25 cellular contexts compared by ENCODE assay signal in genomic region chr22:38066381-38067027, GRCh38. TPM values are rescaled to one million over a fixed set of nuclear protein-coding genes. Genes with fewer than 3 reads are reported as not detected.
DNase-seq lines count a peak whose midpoint lies in the region; ATAC-seq and TF ChIP-seq lines count a peak whose summit lies in the region.
"Had no signal": no experiment of that assay in that cellular context is flagged by ENCODE, and none has a peak within 500 bp of the region (broad histone marks: within the 10 kb centered on the region; RNA-seq: fewer than 3 reads in every experiment).

No MANE protein-coding gene starts in this region.

- in situ Hi-C loops in GM13976 (cut with MboI; ENCODE audit: low sequenced_read_pairs, unreplicated experiment) = no loop called here

- no peaks in the 10 kb centered on the region for H3K9me3 Mint-ChIP-seq in CD8-positive, alpha-beta T cell
- H3K9me3 Mint-ChIP-seq: activated CD4-positive, alpha-beta memory T cell treated with anti-CD3 and anti-CD28 coated beads for 36 hours; activated T-helper 2 cell treated with anti-CD3 and anti-CD28 coated beads, Interferon-gamma antibody, Interleukin-2, Interleukin-4, amounts not matched to agents 10 μg/mL and 5 μg/mL and 100 μg/mL, durations not matched to agents 14 hours and 24 hours and 36 hours; neural progenitor cell had no signal

- POLR2A ChIA-PET in CD8-positive, alpha-beta T cell (lab: Charles Lee) = no interaction called here

- no peaks in the 10 kb centered on the region for H3K27me3 ChIP-seq in BLaER1
- no peaks in the 10 kb centered on the region for H3K27me3 ChIP-seq in WERI-Rb-1 (ENCODE audit: insufficient read depth, low read depth, severe bottlenecking)
- H3K27me3 ChIP-seq in skeletal muscle tissue (ENCODE audit: control insufficient read depth in 3 of 3, insufficient read depth in 3 of 3, low read length in 3 of 3) = no peaks in the 10 kb centered on the region
- H3K27me3 ChIP-seq in esophagus muscularis mucosa = no peaks in the 10 kb centered on the region
- H3K27me3 ChIP-seq in CD8-positive, alpha-beta T cell (ENCODE audit: insufficient read depth, low read length) = no peaks in the 10 kb centered on the region
- H3K27me3 ChIP-seq: neural progenitor cell, vagina had no signal

- H3K36me3 Mint-ChIP-seq in CD8-positive, alpha-beta T cell = peaks cover 76% of the 10 kb centered on the region

- intact Hi-C loops in esophagus muscularis mucosa (cut with DNase I) = loop anchor here (5.0 kb wide), 1 partner anchor 41 kb away; no protein-coding TSS in a partner anchor
- intact Hi-C loops in CD8-positive, alpha-beta T cell (cut with DNase I, micrococcal nuclease) = no loop called here

- no peak for ATAC-seq in CD8-positive, alpha-beta T cell
- no peak for ATAC-seq in GM21367 (IDR thresholded peaks at IDR 0.05; ENCODE audit: unreplicated experiment)

- H3K4me2 ChIP-seq in BLaER1 = peak overlapping the region; percentile 98
- H3K4me2 ChIP-seq: neural progenitor cell had no signal

- H3K4me1 Mint-ChIP-seq in CD8-positive, alpha-beta T cell (ENCODE audit: low read depth) = peaks cover 2% of the 10 kb centered on the region

- CTCF ChIA-PET in CD8-positive, alpha-beta T cell (lab: Charles Lee) = interaction anchor here (0.9 to 3.7 kb wide), 3 partner anchors 13 to 48 kb away, joined by 3 to 19 read pairs (median 4); no protein-coding TSS in a partner anchor

- H3K27ac ChIP-seq in BLaER1 = peak overlapping the region; percentile 98
- peak overlapping the region; percentile 60 for H3K27ac ChIP-seq in WERI-Rb-1
- H3K27ac ChIP-seq in skeletal muscle tissue (ENCODE audit: low read depth, low read length) = peak overlapping the region; percentile 93
- H3K27ac ChIP-seq in esophagus muscularis mucosa (replicated peaks in 1 of 4) = peak overlapping the region in 1 of 4 donors; percentile 26
- H3K27ac ChIP-seq in CD8-positive, alpha-beta T cell (ENCODE audit: low read depth, low read length) = no peak overlapping the region
- H3K27ac ChIP-seq: neural progenitor cell had no signal

- H3K4me3 Mint-ChIP-seq in CD8-positive, alpha-beta T cell = no peak overlapping the region
- H3K4me3 Mint-ChIP-seq: activated CD4-positive, alpha-beta memory T cell treated with anti-CD3 and anti-CD28 coated beads for 36 hours; activated naive CD8-positive, alpha-beta T cell; neural progenitor cell had no signal

- H3K27me3 Mint-ChIP-seq in CD8-positive, alpha-beta T cell (ENCODE audit: low read depth) = no peaks in the 10 kb centered on the region
- H3K27me3 Mint-ChIP-seq: activated CD4-positive, alpha-beta memory T cell treated with anti-CD3 and anti-CD28 coated beads for 36 hours; activated naive CD8-positive, alpha-beta T cell; progenitor cell of endocrine pancreas had no signal

- H3K36me3 ChIP-seq in BLaER1 (peaks cover 20% of the 10 kb centered on the region), WERI-Rb-1 (peaks cover 43% of the 10 kb centered on the region), skeletal muscle tissue (ENCODE audit: control insufficient read depth in 3 of 3, insufficient read depth in 3 of 3, low read length in 3 of 3) (peaks cover 9 to 21% (median 14%) of the 10 kb centered on the region in 3 donors), esophagus muscularis mucosa (peaks cover 35 to 82% (median 55%) of the 10 kb centered on the region in 4 donors)
- peaks cover 5% of the 10 kb centered on the region for H3K36me3 ChIP-seq in CD8-positive, alpha-beta T cell (ENCODE audit: insufficient read depth, low read length)
- H3K36me3 ChIP-seq: neural progenitor cell had no signal

- no peak for TF ChIP-seq POLR2A in esophagus muscularis mucosa (IDR thresholded peaks at IDR 0.05; ENCODE audit: low read depth)

- H3K9ac ChIP-seq in BLaER1 (peak overlapping the region; percentile 93), skeletal muscle tissue (ENCODE audit: low read depth in 1 of 3, low read length in 3 of 3) (peak overlapping the region in 2 of 3 donors; percentile 53 to 75)
- H3K9ac ChIP-seq: neural progenitor cell had no signal

- no peaks in the 10 kb centered on the region for H4K20me1 ChIP-seq in BLaER1

- H3K9me3 ChIP-seq in BLaER1 (no peaks in the 10 kb centered on the region), WERI-Rb-1 (ENCODE audit: severe bottlenecking) (no peaks in the 10 kb centered on the region), skeletal muscle tissue (ENCODE audit: control insufficient read depth in 3 of 3, low read length in 3 of 3) (no peaks in the 10 kb centered on the region), esophagus muscularis mucosa (no peaks in the 10 kb centered on the region)
- no peaks in the 10 kb centered on the region for H3K9me3 ChIP-seq in CD8-positive, alpha-beta T cell (ENCODE audit: low read length)
- H3K9me3 ChIP-seq: HAP-1, vagina had no signal

- DNase-seq in WERI-Rb-1 (no peak), fibroblast of the aortic adventitia (ENCODE audit: low read depth) (peak; percentile 15), esophagus muscularis mucosa (ENCODE audit: extremely low spot score) (no peak), GM13976 (ENCODE audit: low spot score) (no peak)
- no peak for DNase-seq in CD8-positive, alpha-beta T cell
- DNase-seq: activated CD4-positive, alpha-beta memory T cell treated with anti-CD3 and anti-CD28 coated beads for 36 hours; activated CD4-positive, CD25-positive, alpha-beta regulatory T cell; effector memory CD4-positive, alpha-beta T cell; NCI-H1092; NCI-H2029; NCI-H226; NCI-H748 treated with DMSO at 0.1 percent for 48 hours; RPMI8226; stimulated activated CD8-positive, alpha-beta memory T cell treated with anti-CD3 and anti-CD28 coated beads, Interleukin-4, amount 100 ng/mL, for 48 hours had no signal

- H3K27ac Mint-ChIP-seq in CD8-positive, alpha-beta T cell = no peak overlapping the region
- H3K27ac Mint-ChIP-seq: activated CD4-positive, alpha-beta memory T cell treated with anti-CD3 and anti-CD28 coated beads for 36 hours; activated naive CD8-positive, alpha-beta T cell; activated T-helper 2 cell treated with anti-CD3 and anti-CD28 coated beads, Interferon-gamma antibody, Interleukin-2, Interleukin-4, amounts not matched to agents 10 μg/mL and 5 μg/mL and 100 μg/mL, durations not matched to agents 14 hours and 24 hours and 36 hours; neural progenitor cell; progenitor cell of endocrine pancreas had no signal

- TF ChIP-seq CTCF in WERI-Rb-1 (IDR thresholded peaks at IDR 0.05; ENCODE audit: low read depth, low read length) (peak; percentile 40; the same call in 1 of the 2 replicates), fibroblast of the aortic adventitia (IDR thresholded peaks at IDR 0.05; ENCODE audit: insufficient read depth, low read length) (peak; percentile 32), esophagus muscularis mucosa (IDR thresholded peaks at IDR 0.05) (no peak), GM13976 (IDR thresholded peaks at IDR 0.05; ENCODE audit: borderline replicate concordance, control extremely low read depth, extremely low read depth, insufficient read depth, missing control alignments) (no peak)
- TF ChIP-seq CTCF in CD8-positive, alpha-beta T cell (IDR thresholded peaks at IDR 0.05) = no peak

- peaks cover 77% of the 10 kb centered on the region for H3K4me1 ChIP-seq in BLaER1
- peaks cover 51 to 67% (median 61%) of the 10 kb centered on the region in 3 donors for H3K4me1 ChIP-seq in skeletal muscle tissue (ENCODE audit: control insufficient read depth in 3 of 3, insufficient read depth in 3 of 3, low read length in 3 of 3)
- H3K4me1 ChIP-seq in esophagus muscularis mucosa = peaks cover 30 to 42% (median 32%) of the 10 kb centered on the region in 4 donors
- no peaks in the 10 kb centered on the region for H3K4me1 ChIP-seq in CD8-positive, alpha-beta T cell (ENCODE audit: insufficient read depth, low read length)
- H3K4me1 ChIP-seq: HAP-1, neural progenitor cell had no signal

- WGBS in esophagus muscularis mucosa = 80% methylated on average over 10 of the region's 13 CpGs

- H3K4me3 ChIP-seq in BLaER1 (peak overlapping the region; percentile 70), WERI-Rb-1 (ENCODE audit: low read depth, low read length) (no peak overlapping the region), fibroblast of the aortic adventitia (ENCODE audit: low read depth, low read length) (no peak overlapping the region), skeletal muscle tissue (ENCODE audit: low read length in 3 of 3) (peak overlapping the region in 2 of 3 donors; percentile 52), esophagus muscularis mucosa (no peak overlapping the region)
- H3K4me3 ChIP-seq in CD8-positive, alpha-beta T cell (ENCODE audit: low read depth, low read length) = no peak overlapping the region
- H3K4me3 ChIP-seq: HAP-1, lung, neural progenitor cell, vagina had no signal

- TF ChIP-seq EP300 in esophagus muscularis mucosa (IDR thresholded peaks at IDR 0.05) = no peak

RNA-seq across cellular contexts. Expression of gene PICK1, which starts 9.3 kb away (rescaled TPM):
- 6.5 and 14.5 TPM in 2 replicates for total RNA-seq in fibroblast of the aortic adventitia (ENCODE audit: low replicate concordance)
- 8.9 TPM for total RNA-seq in skeletal muscle tissue
- total RNA-seq in esophagus muscularis mucosa = 10 to 100 TPM; 23.3 to 36.1 (median 31.1) TPM
- 10 to 100 TPM; 23.1 to 24.8 TPM for total RNA-seq in CD8-positive, alpha-beta T cell

RNA-seq across cellular contexts. Expression of gene SLC16A8, which starts 17.5 kb away (rescaled TPM):
- 0.18 and 1.6 TPM in 2 replicates for total RNA-seq in fibroblast of the aortic adventitia (ENCODE audit: low replicate concordance)
- total RNA-seq in skeletal muscle tissue = 1.0 TPM
- total RNA-seq in esophagus muscularis mucosa = under 1 TPM in 3 of 4 donors, not detected in 1; 0.29 to 0.65 (median 0.33) TPM
- total RNA-seq in CD8-positive, alpha-beta T cell = not detected
- total RNA-seq: activated T-helper 2 cell treated with anti-CD3 and anti-CD28 coated beads, Interferon-gamma antibody, Interleukin-2, Interleukin-4, amounts not matched to agents 10 μg/mL and 5 μg/mL and 100 μg/mL, durations not matched to agents 14 hours and 24 hours and 36 hours had no signal

RNA-seq across cellular contexts. Expression of gene BAIAP2L2, which starts 44.0 kb away (rescaled TPM):
- total RNA-seq in fibroblast of the aortic adventitia (ENCODE audit: low replicate concordance) (3.2 and 6.0 TPM in 2 replicates), skeletal muscle tissue (not detected), esophagus muscularis mucosa (1 to 10 TPM in 1 of 4 donors, under 1 TPM in 3; 0.13 to 1.1 (median 0.58) TPM)
- total RNA-seq in CD8-positive, alpha-beta T cell = under 1 TPM; 0.60 to 0.61 TPM
- total RNA-seq: cerebellum, vagina had no signal

Comparison
In these comparisons a context has a peak if more than half of its experiments do, and no peak if none do; other contexts are left out.
1. H3K4me3 ChIP-seq: peak in BLaER1 (single experiment) and skeletal muscle tissue (2 of 3); none in WERI-Rb-1 (single experiment), fibroblast of the aortic adventitia (single experiment), esophagus muscularis mucosa (0 of 4) and CD8-positive, alpha-beta T cell (single experiment).
2. CTCF ChIP-seq: peak in WERI-Rb-1 (single experiment) and fibroblast of the aortic adventitia (single experiment); none in esophagus muscularis mucosa (0 of 3), CD8-positive, alpha-beta T cell (single experiment) and GM13976 (single experiment).